In genomic region chr10:88113657-88114272, GRCh38 we compare ENCODE assay signal across 17 cellular contexts.
DNase-seq lines count a peak whose midpoint lies in the region; FAIRE-seq and TF ChIP-seq lines count a peak whose summit lies in the region.
"Had no signal": no experiment of that assay in that cellular context is flagged by ENCODE, and none has a peak within 500 bp of the region (broad histone marks: within the 10 kb centered on the region; RNA-seq: fewer than 3 reads in every experiment).

No MANE protein-coding gene starts in this region.

- FAIRE-seq in GM18507 (lab: Jason Lieb, UNC): peak; percentile 41
- FAIRE-seq: H54 had no signal

- no peak overlapping the region for H3K4me3 ChIP-seq in MG63
- H3K4me3 ChIP-seq in esophagus muscularis mucosa: no peak overlapping the region
- H3K4me3 ChIP-seq: skin epidermis had no signal

- H3K36me3 ChIP-seq in MG63 (no peaks in the 10 kb centered on the region), esophagus muscularis mucosa (no peaks in the 10 kb centered on the region)

- no peaks in the 10 kb centered on the region for H3K9me3 Mint-ChIP-seq in activated T-helper 1 cell treated with anti-CD3 and anti-CD28 coated beads, Interleukin-12 subunit alpha, Interleukin-12 subunit beta, Interleukin-2, Interleukin-4 antibody, amounts not matched to agents 30 ng/mL and 10 ng/mL and 1 ng/mL, durations not matched to agents 14 hours and 24 hours and 36 hours
- peaks cover 6% of the 10 kb centered on the region for H3K9me3 Mint-ChIP-seq in chondrocyte (ENCODE audit: low read depth)
- H3K9me3 Mint-ChIP-seq: natural killer cell treated with Interleukin-12 subunit alpha and Interleukin-12 subunit beta and Interleukin-15 and Interleukin-18, amount 100 ng/mL, for 72 hours had no signal

- WGBS in esophagus muscularis mucosa: 96% methylated on average over 2 of the region's 2 CpGs

- no peak overlapping the region for H3K27ac ChIP-seq in esophagus muscularis mucosa (replicated peaks in 1 of 4)

- intact Hi-C loops in esophagus muscularis mucosa (cut with DNase I): no loop called here
- intact Hi-C loops in activated T-helper 1 cell treated with anti-CD3 and anti-CD28 coated beads, Interleukin-12 subunit alpha, Interleukin-12 subunit beta, Interleukin-2, Interleukin-4 antibody, amounts not matched to agents 30 ng/mL and 10 ng/mL and 1 ng/mL, durations not matched to agents 14 hours and 24 hours and 36 hours (cut with micrococcal nuclease): no loop called here

- no peaks in the 10 kb centered on the region for H3K27me3 ChIP-seq in MG63
- no peaks in the 10 kb centered on the region for H3K27me3 ChIP-seq in esophagus muscularis mucosa

- H3K36me3 Mint-ChIP-seq in activated T-helper 1 cell treated with anti-CD3 and anti-CD28 coated beads, Interleukin-12 subunit alpha, Interleukin-12 subunit beta, Interleukin-2, Interleukin-4 antibody, amounts not matched to agents 30 ng/mL and 10 ng/mL and 1 ng/mL, durations not matched to agents 14 hours and 24 hours and 36 hours (ENCODE audit: low read depth): peaks cover 4% of the 10 kb centered on the region
- no peaks in the 10 kb centered on the region for H3K36me3 Mint-ChIP-seq in chondrocyte (ENCODE audit: low read depth)
- H3K36me3 Mint-ChIP-seq: natural killer cell treated with Interleukin-12 subunit alpha and Interleukin-12 subunit beta and Interleukin-15 and Interleukin-18, amount 100 ng/mL, for 72 hours had no signal

- H3K9me3 ChIP-seq in MG63: no peaks in the 10 kb centered on the region
- H3K9me3 ChIP-seq in esophagus muscularis mucosa: no peaks in the 10 kb centered on the region

- DNase-seq in GM18507 (ENCODE audit: extremely low spot score, insufficient read length, low read depth) (no peak), MG63 (peak; percentile 28), esophagus muscularis mucosa (ENCODE audit: extremely low spot score) (peak; percentile 37), stromal cell of bone marrow (ENCODE audit: low read depth) (peak; percentile 34), chondrocyte (ENCODE audit: low spot score) (no peak)
- no peak for DNase-seq in activated T-helper 1 cell treated with anti-CD3 and anti-CD28 coated beads, Interleukin-12 subunit alpha, Interleukin-12 subunit beta, Interleukin-2, Interleukin-4 antibody, amounts not matched to agents 30 ng/mL and 10 ng/mL and 1 ng/mL, durations not matched to agents 14 hours and 24 hours and 36 hours (ENCODE audit: low spot score)
- no peak for DNase-seq in central memory CD4-positive, alpha-beta T cell
- DNase-seq: activated CD8-positive, alpha-beta memory T cell treated with anti-CD3 and anti-CD28 coated beads, Interleukin-2, amount 10 ng/mL, durations not matched to agents 7 days and 5 days; activated effector memory CD4-positive, alpha-beta T cell treated with Interleukin-2 at 50 U/mL for 16 hours; NCI-H1436; NCI-H748 treated with DMSO at 0.1 percent for 48 hours; stimulated activated CD4-positive, alpha-beta T cell treated with anti-CD3 and anti-CD28 coated beads, Interleukin-4, amount 100 ng/mL, for 24 hours; T1000 had no signal

- H3K4me1 Mint-ChIP-seq in activated T-helper 1 cell treated with anti-CD3 and anti-CD28 coated beads, Interleukin-12 subunit alpha, Interleukin-12 subunit beta, Interleukin-2, Interleukin-4 antibody, amounts not matched to agents 30 ng/mL and 10 ng/mL and 1 ng/mL, durations not matched to agents 14 hours and 24 hours and 36 hours (ENCODE audit: low read depth): peaks cover 28% of the 10 kb centered on the region
- H3K4me1 Mint-ChIP-seq in chondrocyte (ENCODE audit: low read depth): peaks cover 8% of the 10 kb centered on the region

- no peak overlapping the region for H3K27ac Mint-ChIP-seq in activated T-helper 1 cell treated with anti-CD3 and anti-CD28 coated beads, Interleukin-12 subunit alpha, Interleukin-12 subunit beta, Interleukin-2, Interleukin-4 antibody, amounts not matched to agents 30 ng/mL and 10 ng/mL and 1 ng/mL, durations not matched to agents 14 hours and 24 hours and 36 hours
- no peak overlapping the region for H3K27ac Mint-ChIP-seq in chondrocyte (ENCODE audit: unreplicated experiment)
- H3K27ac Mint-ChIP-seq: activated CD8-positive, alpha-beta memory T cell treated with anti-CD3 and anti-CD28 coated beads, Interleukin-2, amount 10 ng/mL, durations not matched to agents 7 days and 5 days; natural killer cell treated with Interleukin-12 subunit alpha and Interleukin-12 subunit beta and Interleukin-15 and Interleukin-18, amount 100 ng/mL, for 72 hours; progenitor cell of endocrine pancreas had no signal

- TF ChIP-seq EP300 in esophagus muscularis mucosa (IDR thresholded peaks at IDR 0.05): no peak

- no peak overlapping the region for H3K4me3 Mint-ChIP-seq in activated T-helper 1 cell treated with anti-CD3 and anti-CD28 coated beads, Interleukin-12 subunit alpha, Interleukin-12 subunit beta, Interleukin-2, Interleukin-4 antibody, amounts not matched to agents 30 ng/mL and 10 ng/mL and 1 ng/mL, durations not matched to agents 14 hours and 24 hours and 36 hours
- H3K4me3 Mint-ChIP-seq in chondrocyte (ENCODE audit: unreplicated experiment): no peak overlapping the region
- H3K4me3 Mint-ChIP-seq: activated CD8-positive, alpha-beta memory T cell treated with anti-CD3 and anti-CD28 coated beads, Interleukin-2, amount 10 ng/mL, durations not matched to agents 7 days and 5 days; natural killer cell treated with Interleukin-12 subunit alpha and Interleukin-12 subunit beta and Interleukin-15 and Interleukin-18, amount 100 ng/mL, for 72 hours had no signal

- no peak for TF ChIP-seq CTCF in esophagus muscularis mucosa (IDR thresholded peaks at IDR 0.05)
- no peak for TF ChIP-seq CTCF in chondrocyte (IDR thresholded peaks at IDR 0.05)

- TF ChIP-seq POLR2A in esophagus muscularis mucosa (IDR thresholded peaks at IDR 0.05; ENCODE audit: low read depth): no peak

- no peaks in the 10 kb centered on the region for H3K4me1 ChIP-seq in esophagus muscularis mucosa

- H3K27me3 Mint-ChIP-seq in activated T-helper 1 cell treated with anti-CD3 and anti-CD28 coated beads, Interleukin-12 subunit alpha, Interleukin-12 subunit beta, Interleukin-2, Interleukin-4 antibody, amounts not matched to agents 30 ng/mL and 10 ng/mL and 1 ng/mL, durations not matched to agents 14 hours and 24 hours and 36 hours (ENCODE audit: insufficient read depth): no peaks in the 10 kb centered on the region
- no peaks in the 10 kb centered on the region for H3K27me3 Mint-ChIP-seq in chondrocyte (ENCODE audit: low read depth)
- H3K27me3 Mint-ChIP-seq: natural killer cell treated with Interleukin-12 subunit alpha and Interleukin-12 subunit beta and Interleukin-15 and Interleukin-18, amount 100 ng/mL, for 72 hours; progenitor cell of endocrine pancreas had no signal

Comparison
In these comparisons a context has a peak if more than half of its experiments do, and no peak if none do; other contexts are left out.
1. DNase-seq: peak in MG63 (single experiment), esophagus muscularis mucosa (single experiment) and stromal cell of bone marrow (single experiment); none in GM18507 (single experiment), activated T-helper 1 cell treated with anti-CD3 and anti-CD28 coated beads, Interleukin-12 subunit alpha, Interleukin-12 subunit beta, Interleukin-2, Interleukin-4 antibody, amounts not matched to agents 30 ng/mL and 10 ng/mL and 1 ng/mL, durations not matched to agents 14 hours and 24 hours and 36 hours (single experiment), central memory CD4-positive, alpha-beta T cell (single experiment) and chondrocyte (single experiment).